1 cellular context compared by ENCODE assay signal in the genomic region with DNA sequence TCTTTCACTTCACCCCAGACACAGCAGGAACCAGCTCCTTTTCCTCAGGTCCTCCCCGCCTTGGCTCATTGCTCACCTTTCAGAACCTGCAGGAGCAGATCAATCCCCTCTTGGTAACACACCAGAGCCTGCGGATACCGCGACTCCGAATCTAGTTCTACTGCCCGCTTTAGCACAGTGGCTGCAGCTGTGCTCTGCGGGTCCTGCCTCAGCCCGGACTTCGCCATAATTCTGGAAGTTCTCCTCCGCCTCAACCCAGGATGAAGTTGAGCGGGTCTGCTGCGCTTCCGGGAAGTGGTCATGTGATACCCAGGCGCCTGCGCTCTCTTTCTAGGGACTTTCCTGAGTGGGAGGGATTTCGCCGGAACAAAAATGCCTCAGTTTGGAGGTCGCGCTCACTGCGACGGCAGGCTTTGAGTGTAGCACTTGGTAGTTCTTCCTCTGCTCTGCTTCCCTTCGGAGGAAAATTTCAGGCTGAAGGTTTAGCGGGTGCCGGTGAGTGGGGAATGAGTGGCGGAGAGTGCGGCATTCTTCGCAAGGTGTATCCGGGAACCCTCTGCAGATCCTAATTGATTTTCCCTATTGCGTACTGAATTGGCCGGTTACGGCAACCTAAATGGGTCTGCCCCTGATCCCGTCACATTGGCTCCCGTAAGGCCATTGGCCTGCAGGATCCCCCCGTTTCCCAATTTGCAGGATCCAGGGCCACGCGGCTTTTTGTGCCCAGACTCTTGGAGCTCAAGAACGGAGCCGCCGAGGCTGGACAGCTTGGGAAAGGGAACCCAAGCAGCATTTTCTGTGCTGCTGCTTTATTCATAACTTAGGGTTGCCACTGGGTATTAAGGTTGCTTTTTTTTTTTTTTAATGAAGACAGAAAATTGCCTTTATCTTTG.
TF ChIP-seq lines count a peak whose summit lies in the region.

A gene (minus strand): TSS at position 304 of the 893 bp plus-strand sequence. CDS start 77 bp downstream, at position 227.
A gene (plus strand): TSS at position 430 of the 893 bp plus-strand sequence. CDS start 5,020 bp downstream, outside the sequence.

TF ChIP-seq in HepG2, 621 proteins besides CTCF, POLR2A, EP300 and RAD21 (continued from another document and continues in another):
- TF ChIP-seq, protein P1, sequence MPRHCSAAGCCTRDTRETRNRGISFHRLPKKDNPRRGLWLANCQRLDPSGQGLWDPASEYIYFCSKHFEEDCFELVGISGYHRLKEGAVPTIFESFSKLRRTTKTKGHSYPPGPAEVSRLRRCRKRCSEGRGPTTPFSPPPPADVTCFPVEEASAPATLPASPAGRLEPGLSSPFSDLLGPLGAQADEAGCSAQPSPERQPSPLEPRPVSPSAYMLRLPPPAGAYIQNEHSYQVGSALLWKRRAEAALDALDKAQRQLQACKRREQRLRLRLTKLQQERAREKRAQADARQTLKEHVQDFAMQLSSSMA (CRISPR knock-in tag; IDR thresholded peaks at IDR 0.05) = peak; percentile 74; the same call in 1 of the 2 replicates
- TF ChIP-seq GFI1 (CRISPR knock-in tag; IDR thresholded peaks at IDR 0.05; ENCODE audit: borderline replicate concordance) (0 out of 2 replicates have a peak, but pooled peaks have one; percentile 28), RAD51 (IDR thresholded peaks at IDR 0.05; ENCODE audit: borderline replicate concordance) (peak; percentile 90), FOXK1 (CRISPR knock-in tag; IDR thresholded peaks at IDR 0.05; ENCODE audit: borderline replicate concordance, low read depth) (peak; percentile 87), NPAS2 (CRISPR knock-in tag; IDR thresholded peaks at IDR 0.05; ENCODE audit: borderline replicate concordance) (no peak), TCF12 (IDR thresholded peaks at IDR 0.05) (no peak), TCF12 (CRISPR knock-in tag; IDR thresholded peaks at IDR 0.05) (no peak), JUNB (CRISPR knock-in tag; IDR thresholded peaks at IDR 0.05; ENCODE audit: borderline replicate concordance) (no peak), RARG (CRISPR knock-in tag; IDR thresholded peaks at IDR 0.05; ENCODE audit: low read depth) (peak; percentile 89), SKI (IDR thresholded peaks at IDR 0.05; ENCODE audit: partially characterized antibody) (peak; percentile 77), REPIN1 (CRISPR knock-in tag; IDR thresholded peaks at IDR 0.05; ENCODE audit: borderline replicate concordance, low read depth) (peak; percentile 95), HDAC6 (IDR thresholded peaks at IDR 0.05; ENCODE audit: low read depth, low read length) (no peak), ZSCAN29 (CRISPR knock-in tag; conservative IDR thresholded peaks at IDR 0.05) (0 out of 2 replicates have a peak, but pooled peaks have one; percentile 43), ZNF160 (CRISPR knock-in tag; IDR thresholded peaks at IDR 0.05) (peak; percentile 76; the same call in 1 of the 2 replicates), ARNT2 (CRISPR knock-in tag; IDR thresholded peaks at IDR 0.05; ENCODE audit: low read depth) (peak; percentile 87), KDM4B (CRISPR knock-in tag; IDR thresholded peaks at IDR 0.05) (peak; percentile 98), MTF2 (CRISPR knock-in tag; IDR thresholded peaks at IDR 0.05; ENCODE audit: borderline replicate concordance) (peak; percentile 34; the same call in 1 of the 2 replicates), ZSCAN22 (CRISPR knock-in tag; IDR thresholded peaks at IDR 0.05) (no peak), IRX3 (CRISPR knock-in tag; IDR thresholded peaks at IDR 0.05; ENCODE audit: borderline replicate concordance, low read depth) (peak; percentile 80; the same call in 1 of the 2 replicates), ZFY (CRISPR knock-in tag; IDR thresholded peaks at IDR 0.05) (peak; percentile 87)
- TF ChIP-seq, protein P2, sequence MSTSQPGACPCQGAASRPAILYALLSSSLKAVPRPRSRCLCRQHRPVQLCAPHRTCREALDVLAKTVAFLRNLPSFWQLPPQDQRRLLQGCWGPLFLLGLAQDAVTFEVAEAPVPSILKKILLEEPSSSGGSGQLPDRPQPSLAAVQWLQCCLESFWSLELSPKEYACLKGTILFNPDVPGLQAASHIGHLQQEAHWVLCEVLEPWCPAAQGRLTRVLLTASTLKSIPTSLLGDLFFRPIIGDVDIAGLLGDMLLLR (CRISPR knock-in tag; IDR thresholded peaks at IDR 0.05) = no peak; the same call in 1 of the 2 replicates
- TF ChIP-seq, protein P3, sequence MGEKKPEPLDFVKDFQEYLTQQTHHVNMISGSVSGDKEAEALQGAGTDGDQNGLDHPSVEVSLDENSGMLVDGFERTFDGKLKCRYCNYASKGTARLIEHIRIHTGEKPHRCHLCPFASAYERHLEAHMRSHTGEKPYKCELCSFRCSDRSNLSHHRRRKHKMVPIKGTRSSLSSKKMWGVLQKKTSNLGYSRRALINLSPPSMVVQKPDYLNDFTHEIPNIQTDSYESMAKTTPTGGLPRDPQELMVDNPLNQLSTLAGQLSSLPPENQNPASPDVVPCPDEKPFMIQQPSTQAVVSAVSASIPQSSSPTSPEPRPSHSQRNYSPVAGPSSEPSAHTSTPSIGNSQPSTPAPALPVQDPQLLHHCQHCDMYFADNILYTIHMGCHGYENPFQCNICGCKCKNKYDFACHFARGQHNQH (CRISPR knock-in tag; IDR thresholded peaks at IDR 0.05) = peak; percentile 97
- TF ChIP-seq, protein P4, sequence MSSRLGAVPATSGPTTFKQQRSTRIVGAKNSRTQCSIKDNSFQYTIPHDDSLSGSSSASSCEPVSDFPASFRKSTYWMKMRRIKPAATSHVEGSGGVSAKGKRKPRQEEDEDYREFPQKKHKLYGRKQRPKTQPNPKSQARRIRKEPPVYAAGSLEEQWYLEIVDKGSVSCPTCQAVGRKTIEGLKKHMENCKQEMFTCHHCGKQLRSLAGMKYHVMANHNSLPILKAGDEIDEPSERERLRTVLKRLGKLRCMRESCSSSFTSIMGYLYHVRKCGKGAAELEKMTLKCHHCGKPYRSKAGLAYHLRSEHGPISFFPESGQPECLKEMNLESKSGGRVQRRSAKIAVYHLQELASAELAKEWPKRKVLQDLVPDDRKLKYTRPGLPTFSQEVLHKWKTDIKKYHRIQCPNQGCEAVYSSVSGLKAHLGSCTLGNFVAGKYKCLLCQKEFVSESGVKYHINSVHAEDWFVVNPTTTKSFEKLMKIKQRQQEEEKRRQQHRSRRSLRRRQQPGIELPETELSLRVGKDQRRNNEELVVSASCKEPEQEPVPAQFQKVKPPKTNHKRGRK (CRISPR knock-in tag; IDR thresholded peaks at IDR 0.05) = peak; percentile 82; the same call in 1 of the 2 replicates
- TF ChIP-seq, protein P5, sequence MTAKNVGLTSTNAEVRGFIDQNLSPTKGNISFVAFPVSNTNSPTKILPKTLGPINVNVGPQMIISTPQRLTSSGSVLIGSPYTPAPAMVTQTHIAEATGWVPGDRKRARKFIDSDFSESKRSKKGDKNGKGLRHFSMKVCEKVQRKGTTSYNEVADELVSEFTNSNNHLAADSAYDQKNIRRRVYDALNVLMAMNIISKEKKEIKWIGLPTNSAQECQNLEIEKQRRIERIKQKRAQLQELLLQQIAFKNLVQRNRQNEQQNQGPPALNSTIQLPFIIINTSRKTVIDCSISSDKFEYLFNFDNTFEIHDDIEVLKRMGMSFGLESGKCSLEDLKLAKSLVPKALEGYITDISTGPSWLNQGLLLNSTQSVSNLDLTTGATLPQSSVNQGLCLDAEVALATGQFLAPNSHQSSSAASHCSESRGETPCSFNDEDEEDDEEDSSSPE (CRISPR knock-in tag; IDR thresholded peaks at IDR 0.05) = peak; percentile 92
- TF ChIP-seq, protein P6, sequence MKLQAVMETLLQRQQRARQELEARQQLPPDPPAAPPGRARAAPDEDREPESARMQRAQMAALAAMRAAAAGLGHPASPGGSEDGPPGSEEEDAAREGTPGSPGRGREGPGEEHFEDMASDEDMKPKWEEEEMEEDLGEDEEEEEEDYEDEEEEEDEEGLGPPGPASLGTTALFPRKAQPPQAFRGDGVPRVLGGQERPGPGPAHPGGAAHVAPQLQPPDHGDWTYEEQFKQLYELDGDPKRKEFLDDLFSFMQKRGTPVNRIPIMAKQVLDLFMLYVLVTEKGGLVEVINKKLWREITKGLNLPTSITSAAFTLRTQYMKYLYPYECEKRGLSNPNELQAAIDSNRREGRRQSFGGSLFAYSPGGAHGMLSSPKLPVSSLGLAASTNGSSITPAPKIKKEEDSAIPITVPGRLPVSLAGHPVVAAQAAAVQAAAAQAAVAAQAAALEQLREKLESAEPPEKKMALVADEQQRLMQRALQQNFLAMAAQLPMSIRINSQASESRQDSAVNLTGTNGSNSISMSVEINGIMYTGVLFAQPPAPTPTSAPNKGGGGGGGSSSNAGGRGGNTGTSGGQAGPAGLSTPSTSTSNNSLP (IDR thresholded peaks at IDR 0.05; ENCODE audit: low read depth, low read length) = peak; percentile 32; the same call in 1 of the 2 replicates
- TF ChIP-seq, protein P7, sequence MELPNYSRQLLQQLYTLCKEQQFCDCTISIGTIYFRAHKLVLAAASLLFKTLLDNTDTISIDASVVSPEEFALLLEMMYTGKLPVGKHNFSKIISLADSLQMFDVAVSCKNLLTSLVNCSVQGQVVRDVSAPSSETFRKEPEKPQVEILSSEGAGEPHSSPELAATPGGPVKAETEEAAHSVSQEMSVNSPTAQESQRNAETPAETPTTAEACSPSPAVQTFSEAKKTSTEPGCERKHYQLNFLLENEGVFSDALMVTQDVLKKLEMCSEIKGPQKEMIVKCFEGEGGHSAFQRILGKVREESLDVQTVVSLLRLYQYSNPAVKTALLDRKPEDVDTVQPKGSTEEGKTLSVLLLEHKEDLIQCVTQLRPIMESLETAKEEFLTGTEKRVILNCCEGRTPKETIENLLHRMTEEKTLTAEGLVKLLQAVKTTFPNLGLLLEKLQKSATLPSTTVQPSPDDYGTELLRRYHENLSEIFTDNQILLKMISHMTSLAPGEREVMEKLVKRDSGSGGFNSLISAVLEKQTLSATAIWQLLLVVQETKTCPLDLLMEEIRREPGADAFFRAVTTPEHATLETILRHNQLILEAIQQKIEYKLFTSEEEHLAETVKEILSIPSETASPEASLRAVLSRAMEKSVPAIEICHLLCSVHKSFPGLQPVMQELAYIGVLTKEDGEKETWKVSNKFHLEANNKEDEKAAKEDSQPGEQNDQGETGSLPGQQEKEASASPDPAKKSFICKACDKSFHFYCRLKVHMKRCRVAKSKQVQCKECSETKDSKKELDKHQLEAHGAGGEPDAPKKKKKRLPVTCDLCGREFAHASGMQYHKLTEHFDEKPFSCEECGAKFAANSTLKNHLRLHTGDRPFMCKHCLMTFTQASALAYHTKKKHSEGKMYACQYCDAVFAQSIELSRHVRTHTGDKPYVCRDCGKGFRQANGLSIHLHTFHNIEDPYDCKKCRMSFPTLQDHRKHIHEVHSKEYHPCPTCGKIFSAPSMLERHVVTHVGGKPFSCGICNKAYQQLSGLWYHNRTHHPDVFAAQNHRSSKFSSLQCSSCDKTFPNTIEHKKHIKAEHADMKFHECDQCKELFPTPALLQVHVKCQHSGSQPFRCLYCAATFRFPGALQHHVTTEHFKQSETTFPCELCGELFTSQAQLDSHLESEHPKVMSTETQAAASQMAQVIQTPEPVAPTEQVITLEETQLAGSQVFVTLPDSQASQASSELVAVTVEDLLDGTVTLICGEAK (IDR thresholded peaks at IDR 0.05) = peak; percentile 90
- TF ChIP-seq, protein P7 (CRISPR knock-in tag; IDR thresholded peaks at IDR 0.05) = peak; percentile 84
- TF ChIP-seq, protein P8, sequence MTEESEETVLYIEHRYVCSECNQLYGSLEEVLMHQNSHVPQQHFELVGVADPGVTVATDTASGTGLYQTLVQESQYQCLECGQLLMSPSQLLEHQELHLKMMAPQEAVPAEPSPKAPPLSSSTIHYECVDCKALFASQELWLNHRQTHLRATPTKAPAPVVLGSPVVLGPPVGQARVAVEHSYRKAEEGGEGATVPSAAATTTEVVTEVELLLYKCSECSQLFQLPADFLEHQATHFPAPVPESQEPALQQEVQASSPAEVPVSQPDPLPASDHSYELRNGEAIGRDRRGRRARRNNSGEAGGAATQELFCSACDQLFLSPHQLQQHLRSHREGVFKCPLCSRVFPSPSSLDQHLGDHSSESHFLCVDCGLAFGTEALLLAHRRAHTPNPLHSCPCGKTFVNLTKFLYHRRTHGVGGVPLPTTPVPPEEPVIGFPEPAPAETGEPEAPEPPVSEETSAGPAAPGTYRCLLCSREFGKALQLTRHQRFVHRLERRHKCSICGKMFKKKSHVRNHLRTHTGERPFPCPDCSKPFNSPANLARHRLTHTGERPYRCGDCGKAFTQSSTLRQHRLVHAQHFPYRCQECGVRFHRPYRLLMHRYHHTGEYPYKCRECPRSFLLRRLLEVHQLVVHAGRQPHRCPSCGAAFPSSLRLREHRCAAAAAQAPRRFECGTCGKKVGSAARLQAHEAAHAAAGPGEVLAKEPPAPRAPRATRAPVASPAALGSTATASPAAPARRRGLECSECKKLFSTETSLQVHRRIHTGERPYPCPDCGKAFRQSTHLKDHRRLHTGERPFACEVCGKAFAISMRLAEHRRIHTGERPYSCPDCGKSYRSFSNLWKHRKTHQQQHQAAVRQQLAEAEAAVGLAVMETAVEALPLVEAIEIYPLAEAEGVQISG (CRISPR knock-in tag; IDR thresholded peaks at IDR 0.05) = peak; percentile 98
